Comparison of ENCODE assay signal across 1 cellular context in genomic region chr9:114163517-114163924, GRCh38.
TF ChIP-seq lines count a peak whose summit lies in the region.

No MANE protein-coding gene starts in this region.

TF ChIP-seq in GM23338, 12 proteins besides CTCF, POLR2A, EP300 and RAD21 (continued from another document):
- no peak for TF ChIP-seq ZNF462 (CRISPR knock-in tag; IDR thresholded peaks at IDR 0.05)
- no peak for TF ChIP-seq POLR2AphosphoS5 (IDR thresholded peaks at IDR 0.05; ENCODE audit: low read depth)
- no peak for TF ChIP-seq EZH2 (IDR thresholded peaks at IDR 0.05; ENCODE audit: low read depth, unreplicated experiment)
- TF ChIP-seq NANOG (IDR thresholded peaks at IDR 0.05; ENCODE audit: borderline replicate concordance), result no peak
- TF ChIP-seq CREB1 (CRISPR knock-in tag; IDR thresholded peaks at IDR 0.05; ENCODE audit: low read depth), result no peak
- TF ChIP-seq STAT1 (IDR thresholded peaks at IDR 0.05; ENCODE audit: unreplicated experiment), result no peak
- TF ChIP-seq, protein P1, sequence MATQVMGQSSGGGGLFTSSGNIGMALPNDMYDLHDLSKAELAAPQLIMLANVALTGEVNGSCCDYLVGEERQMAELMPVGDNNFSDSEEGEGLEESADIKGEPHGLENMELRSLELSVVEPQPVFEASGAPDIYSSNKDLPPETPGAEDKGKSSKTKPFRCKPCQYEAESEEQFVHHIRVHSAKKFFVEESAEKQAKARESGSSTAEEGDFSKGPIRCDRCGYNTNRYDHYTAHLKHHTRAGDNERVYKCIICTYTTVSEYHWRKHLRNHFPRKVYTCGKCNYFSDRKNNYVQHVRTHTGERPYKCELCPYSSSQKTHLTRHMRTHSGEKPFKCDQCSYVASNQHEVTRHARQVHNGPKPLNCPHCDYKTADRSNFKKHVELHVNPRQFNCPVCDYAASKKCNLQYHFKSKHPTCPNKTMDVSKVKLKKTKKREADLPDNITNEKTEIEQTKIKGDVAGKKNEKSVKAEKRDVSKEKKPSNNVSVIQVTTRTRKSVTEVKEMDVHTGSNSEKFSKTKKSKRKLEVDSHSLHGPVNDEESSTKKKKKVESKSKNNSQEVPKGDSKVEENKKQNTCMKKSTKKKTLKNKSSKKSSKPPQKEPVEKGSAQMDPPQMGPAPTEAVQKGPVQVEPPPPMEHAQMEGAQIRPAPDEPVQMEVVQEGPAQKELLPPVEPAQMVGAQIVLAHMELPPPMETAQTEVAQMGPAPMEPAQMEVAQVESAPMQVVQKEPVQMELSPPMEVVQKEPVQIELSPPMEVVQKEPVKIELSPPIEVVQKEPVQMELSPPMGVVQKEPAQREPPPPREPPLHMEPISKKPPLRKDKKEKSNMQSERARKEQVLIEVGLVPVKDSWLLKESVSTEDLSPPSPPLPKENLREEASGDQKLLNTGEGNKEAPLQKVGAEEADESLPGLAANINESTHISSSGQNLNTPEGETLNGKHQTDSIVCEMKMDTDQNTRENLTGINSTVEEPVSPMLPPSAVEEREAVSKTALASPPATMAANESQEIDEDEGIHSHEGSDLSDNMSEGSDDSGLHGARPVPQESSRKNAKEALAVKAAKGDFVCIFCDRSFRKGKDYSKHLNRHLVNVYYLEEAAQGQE (IDR thresholded peaks at IDR 0.05; ENCODE audit: unreplicated experiment), result no peak
- no peak for TF ChIP-seq EZH2phosphoT487 (IDR thresholded peaks at IDR 0.05; ENCODE audit: unreplicated experiment)
- TF ChIP-seq, protein P2, sequence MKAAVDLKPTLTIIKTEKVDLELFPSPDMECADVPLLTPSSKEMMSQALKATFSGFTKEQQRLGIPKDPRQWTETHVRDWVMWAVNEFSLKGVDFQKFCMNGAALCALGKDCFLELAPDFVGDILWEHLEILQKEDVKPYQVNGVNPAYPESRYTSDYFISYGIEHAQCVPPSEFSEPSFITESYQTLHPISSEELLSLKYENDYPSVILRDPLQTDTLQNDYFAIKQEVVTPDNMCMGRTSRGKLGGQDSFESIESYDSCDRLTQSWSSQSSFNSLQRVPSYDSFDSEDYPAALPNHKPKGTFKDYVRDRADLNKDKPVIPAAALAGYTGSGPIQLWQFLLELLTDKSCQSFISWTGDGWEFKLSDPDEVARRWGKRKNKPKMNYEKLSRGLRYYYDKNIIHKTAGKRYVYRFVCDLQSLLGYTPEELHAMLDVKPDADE (IDR thresholded peaks at IDR 0.05), result no peak
